ENCODE assay signal across 1 cellular context in the genomic region with DNA sequence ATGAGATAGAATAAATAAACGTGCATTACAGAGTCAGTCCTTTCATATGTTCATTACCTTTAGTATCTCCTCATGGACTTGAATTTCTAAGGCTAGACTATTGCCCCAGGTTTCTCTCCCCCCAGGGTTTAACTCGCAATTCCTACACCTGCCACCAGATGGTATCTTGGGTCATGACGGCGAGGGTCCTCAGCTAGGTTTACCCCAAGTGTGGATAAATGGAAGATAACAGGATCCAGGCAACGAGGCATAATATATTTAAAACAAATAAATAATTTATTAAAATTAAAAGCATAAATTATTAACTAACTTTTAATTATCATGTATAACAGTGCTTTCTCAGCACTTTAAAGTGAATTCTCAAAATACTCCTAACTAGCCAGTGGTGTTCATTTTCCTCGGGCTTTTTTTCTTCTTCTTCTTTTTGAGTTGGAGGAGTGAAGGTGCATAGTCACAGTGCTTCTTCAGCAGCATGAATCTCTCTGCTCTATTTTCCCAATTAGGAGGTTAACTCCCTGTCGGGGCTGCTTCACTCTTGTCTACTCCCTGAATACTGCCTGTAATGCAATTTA.
TF ChIP-seq lines count a peak whose summit lies in the region.

No MANE protein-coding gene starts in this region.

TF ChIP-seq in GM23338, 12 proteins besides CTCF, POLR2A, EP300 and RAD21 (continued from another document):
- TF ChIP-seq, protein P1, sequence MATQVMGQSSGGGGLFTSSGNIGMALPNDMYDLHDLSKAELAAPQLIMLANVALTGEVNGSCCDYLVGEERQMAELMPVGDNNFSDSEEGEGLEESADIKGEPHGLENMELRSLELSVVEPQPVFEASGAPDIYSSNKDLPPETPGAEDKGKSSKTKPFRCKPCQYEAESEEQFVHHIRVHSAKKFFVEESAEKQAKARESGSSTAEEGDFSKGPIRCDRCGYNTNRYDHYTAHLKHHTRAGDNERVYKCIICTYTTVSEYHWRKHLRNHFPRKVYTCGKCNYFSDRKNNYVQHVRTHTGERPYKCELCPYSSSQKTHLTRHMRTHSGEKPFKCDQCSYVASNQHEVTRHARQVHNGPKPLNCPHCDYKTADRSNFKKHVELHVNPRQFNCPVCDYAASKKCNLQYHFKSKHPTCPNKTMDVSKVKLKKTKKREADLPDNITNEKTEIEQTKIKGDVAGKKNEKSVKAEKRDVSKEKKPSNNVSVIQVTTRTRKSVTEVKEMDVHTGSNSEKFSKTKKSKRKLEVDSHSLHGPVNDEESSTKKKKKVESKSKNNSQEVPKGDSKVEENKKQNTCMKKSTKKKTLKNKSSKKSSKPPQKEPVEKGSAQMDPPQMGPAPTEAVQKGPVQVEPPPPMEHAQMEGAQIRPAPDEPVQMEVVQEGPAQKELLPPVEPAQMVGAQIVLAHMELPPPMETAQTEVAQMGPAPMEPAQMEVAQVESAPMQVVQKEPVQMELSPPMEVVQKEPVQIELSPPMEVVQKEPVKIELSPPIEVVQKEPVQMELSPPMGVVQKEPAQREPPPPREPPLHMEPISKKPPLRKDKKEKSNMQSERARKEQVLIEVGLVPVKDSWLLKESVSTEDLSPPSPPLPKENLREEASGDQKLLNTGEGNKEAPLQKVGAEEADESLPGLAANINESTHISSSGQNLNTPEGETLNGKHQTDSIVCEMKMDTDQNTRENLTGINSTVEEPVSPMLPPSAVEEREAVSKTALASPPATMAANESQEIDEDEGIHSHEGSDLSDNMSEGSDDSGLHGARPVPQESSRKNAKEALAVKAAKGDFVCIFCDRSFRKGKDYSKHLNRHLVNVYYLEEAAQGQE (IDR thresholded peaks at IDR 0.05; ENCODE audit: unreplicated experiment), result no peak
TF ChIP-seq in GM23338: peak in this region for 0.
